8 cellular contexts compared by ENCODE assay signal in genomic region chr6:89410231-89411018, GRCh38. TPM values are rescaled to one million over a fixed set of nuclear protein-coding genes. Genes with fewer than 3 reads are reported as not detected.
DNase-seq lines count a peak whose midpoint lies in the region; FAIRE-seq and TF ChIP-seq lines count a peak whose summit lies in the region.

No MANE protein-coding gene starts in this region.

- H3K36me3 ChIP-seq in MM.1S (replicated peaks; ENCODE audit: insufficient read depth, low read length) (no peaks in the 10 kb centered on the region), colonic mucosa (no peaks in the 10 kb centered on the region), neutrophil (no peaks in the 10 kb centered on the region)

- peak; percentile 54 for FAIRE-seq in G401.6 (lab: Jason Lieb, UNC)

- peak overlapping the region; percentile 88 for H3K4me2 ChIP-seq in MM.1S (ENCODE audit: low read depth, low read length)

- H3K9ac ChIP-seq in MM.1S (ENCODE audit: low read length) (peak overlapping the region; percentile 84), colonic mucosa (ENCODE audit: low read depth in 2 of 2, low read length in 2 of 2) (no peak overlapping the region)

- no peaks in the 10 kb centered on the region for H3K9me2 ChIP-seq in MM.1S (replicated peaks; ENCODE audit: insufficient read depth, low read length)

- peaks cover 15% of the 10 kb centered on the region for H3F3A ChIP-seq in MM.1S (ENCODE audit: insufficient read depth, low read length)

- DNase-seq in MM.1S: peak; percentile 54
- DNase-seq in colonic mucosa: no peak
- no peak for DNase-seq in cerebellum (ENCODE audit: low spot score)
- DNase-seq in stimulated activated CD4-positive, alpha-beta T cell treated with anti-CD3 and anti-CD28 coated beads, Interleukin-2, amount 100 ng/mL, for 48 hours: no peak
- no peak for DNase-seq in mucosa of gallbladder (ENCODE audit: low spot score)
- DNase-seq in kidney glomerular epithelial cell (lab: John Stamatoyannopoulos, UW): no peak

- peaks cover 15% of the 10 kb centered on the region for H3K4me1 ChIP-seq in MM.1S (ENCODE audit: low read length)
- no peaks in the 10 kb centered on the region for H3K4me1 ChIP-seq in colonic mucosa
- H3K4me1 ChIP-seq in neutrophil (ENCODE audit: control insufficient read depth in 1 of 2, insufficient read depth in 1 of 2, low read depth in 1 of 2, low read length in 1 of 2): peaks cover 67 to 68% of the 10 kb centered on the region in 2 experiments

- H2AFZ ChIP-seq in MM.1S (ENCODE audit: low read length): peak overlapping the region; percentile 69

- peaks cover 78% of the 10 kb centered on the region for H3K79me2 ChIP-seq in MM.1S (ENCODE audit: low read length)

- TF ChIP-seq CTCF in MM.1S (IDR thresholded peaks at IDR 0.05; ENCODE audit: low read length): no peak
- TF ChIP-seq CTCF in colonic mucosa (IDR thresholded peaks at IDR 0.05): no peak
- TF ChIP-seq CTCF in neutrophil (IDR thresholded peaks at IDR 0.05): no peak

- no peaks in the 10 kb centered on the region for H3K9me3 ChIP-seq in MM.1S (replicated peaks; ENCODE audit: insufficient read depth, low read length)
- no peaks in the 10 kb centered on the region for H3K9me3 ChIP-seq in colonic mucosa
- no peaks in the 10 kb centered on the region for H3K9me3 ChIP-seq in neutrophil

- H4K20me1 ChIP-seq in MM.1S (ENCODE audit: insufficient read depth, low read length): peaks cover 9% of the 10 kb centered on the region; the same call in 1 of the 2 replicates

- peak overlapping the region; percentile 94 for H3K4me3 ChIP-seq in MM.1S (ENCODE audit: low read length)
- peak overlapping the region; percentile 72 for H3K4me3 ChIP-seq in colonic mucosa
- peak overlapping the region; percentile 84 to 85 for H3K4me3 ChIP-seq in neutrophil (ENCODE audit: low read depth in 1 of 2, low read length in 1 of 2)

- intact Hi-C loops in colonic mucosa (cut with DNase I): no loop called here

- H3K27me3 ChIP-seq in MM.1S (replicated peaks; ENCODE audit: insufficient read depth, low read length) (no peaks in the 10 kb centered on the region), colonic mucosa (no peaks in the 10 kb centered on the region), neutrophil (no peaks in the 10 kb centered on the region)

- peak overlapping the region; percentile 76; the same call in 1 of the 2 replicates for H3K27ac ChIP-seq in MM.1S (ENCODE audit: low read length)
- H3K27ac ChIP-seq in colonic mucosa: no peak overlapping the region
- H3K27ac ChIP-seq in neutrophil: peak overlapping the region; percentile 96

RNA-seq across cellular contexts. Expression of gene RRAGD, which starts 1.6 kb away (rescaled TPM):
- total RNA-seq in colonic mucosa (1 to 10 TPM; 2.0 to 4.4 TPM), cerebellum (39.9 TPM), mucosa of gallbladder (19.8 TPM)

RNA-seq across cellular contexts. Expression of gene ANKRD6, which starts 22.5 kb away (rescaled TPM):
- 1 to 10 TPM; 1.6 to 3.1 TPM for total RNA-seq in colonic mucosa
- 44.1 TPM for total RNA-seq in cerebellum
- 14.9 TPM for total RNA-seq in mucosa of gallbladder

RNA-seq across cellular contexts. Expression of gene UBE2J1, which starts 57.9 kb away (rescaled TPM):
- 10 to 100 TPM; 32.1 to 57.2 TPM for total RNA-seq in colonic mucosa
- total RNA-seq in cerebellum: 38.4 TPM
- total RNA-seq in mucosa of gallbladder: 32.5 TPM
